Comparison of ENCODE assay signal across 17 cellular contexts in genomic region chr15:22992026-22992331, GRCh38. TPM values are rescaled to one million over a fixed set of nuclear protein-coding genes. Genes with fewer than 3 reads are reported as not detected.
DNase-seq lines count a peak whose midpoint lies in the region; ATAC-seq lines count a peak whose summit lies in the region.
"Had no signal": no experiment of that assay in that cellular context is flagged by ENCODE, and none has a peak within 500 bp of the region (broad histone marks: within the 10 kb centered on the region; RNA-seq: fewer than 3 reads in every experiment).

No MANE protein-coding gene starts in this region.

- H3K27me3 ChIP-seq in right cardiac atrium (ENCODE audit: control insufficient read depth, insufficient read depth) = no peaks in the 10 kb centered on the region

- H3K4me3 ChIP-seq in right cardiac atrium (ENCODE audit: low read length) = no peak overlapping the region
- H3K4me3 ChIP-seq: K562 had no signal

- ATAC-seq in sciatic nerve (peak; percentile 30), right cardiac atrium (no peak), HG02938 (IDR thresholded peaks at IDR 0.05; ENCODE audit: unreplicated experiment) (no peak)
- ATAC-seq: K562 had no signal

- no peaks in the 10 kb centered on the region for H3K4me1 ChIP-seq in right cardiac atrium (ENCODE audit: control insufficient read depth, insufficient read depth, low read length)

- 76% methylated on average over 5 of the region's 5 CpGs for WGBS in right cardiac atrium

- no peak overlapping the region for H3K27ac ChIP-seq in right cardiac atrium (ENCODE audit: low read length)
- H3K27ac ChIP-seq: C4-2B had no signal

- peak; percentile 19 for DNase-seq in CD1c-positive myeloid dendritic cell (ENCODE audit: extremely low spot score)
- peak; percentile 23 for DNase-seq in MV-4-11 (lab: John Stamatoyannopoulos, UW)
- DNase-seq in medulla oblongata (ENCODE audit: extremely low spot score) = peak; percentile 46
- peak; percentile 18 for DNase-seq in sciatic nerve (ENCODE audit: low spot score)
- no peak for DNase-seq in right cardiac atrium
- no peak for DNase-seq in stimulated activated CD4-positive, alpha-beta T cell treated with anti-CD3 and anti-CD28 coated beads, Interleukin-2, amount 100 ng/mL, for 48 hours
- DNase-seq in pons (ENCODE audit: low spot score) = no peak
- DNase-seq: GF-D8, MM.1S, NCI-H1105 treated with DMSO at 0.1 percent for 48 hours, NCI-H187, NCI-H446, NCI-H526, Right ventricle myocardium superior had no signal

- no peaks in the 10 kb centered on the region for H3K9me3 ChIP-seq in right cardiac atrium (ENCODE audit: control insufficient read depth, low read length)

- intact Hi-C loops in sciatic nerve (cut with DNase I) = no loop called here
- intact Hi-C loops in right cardiac atrium (cut with DNase I) = loop anchor here in 1 of 4 donors (10.0 kb wide), 1 partner anchor 57 kb away; no protein-coding TSS in a partner anchor

RNA-seq across cellular contexts. Expression of gene CYFIP1, which starts 11.8 kb away (rescaled TPM):
- total RNA-seq in sciatic nerve (140 TPM), right cardiac atrium (10 to 100 TPM; 30.3 to 42.5 (median 36.3) TPM)
- 12.2 TPM for polyA plus RNA-seq in right cardiac atrium

RNA-seq across cellular contexts. Expression of gene TUBGCP5, which starts 47.4 kb away (rescaled TPM):
- 23.5 TPM for total RNA-seq in sciatic nerve
- total RNA-seq in right cardiac atrium = 10 to 100 TPM in 3 of 4 donors, 1 to 10 TPM in 1; 9.8 to 16.4 (median 11.9) TPM
- polyA plus RNA-seq in right cardiac atrium = 6.5 TPM

Comparison
In these comparisons a context has a peak if more than half of its experiments do, and no peak if none do; other contexts are left out.
1. DNase-seq: peak in CD1c-positive myeloid dendritic cell (single experiment), MV-4-11 (single experiment), medulla oblongata (single experiment) and sciatic nerve (single experiment); none in right cardiac atrium (0 of 3), stimulated activated CD4-positive, alpha-beta T cell treated with anti-CD3 and anti-CD28 coated beads, Interleukin-2, amount 100 ng/mL, for 48 hours (0 of 2) and pons (single experiment).